ENCODE assay signal across 1 cellular context in genomic region chr16:75471723-75472634, GRCh38.
A peak's percentile ranks its signal among the peaks of the same experiment; 100 is the strongest.
TF ChIP-seq lines count a peak whose summit lies in the region.

No MANE protein-coding gene starts in this region.

TF ChIP-seq in HepG2, 621 proteins besides CTCF, POLR2A, EP300 and RAD21 (continued from another document and continues in another):
- TF ChIP-seq, protein P1, sequence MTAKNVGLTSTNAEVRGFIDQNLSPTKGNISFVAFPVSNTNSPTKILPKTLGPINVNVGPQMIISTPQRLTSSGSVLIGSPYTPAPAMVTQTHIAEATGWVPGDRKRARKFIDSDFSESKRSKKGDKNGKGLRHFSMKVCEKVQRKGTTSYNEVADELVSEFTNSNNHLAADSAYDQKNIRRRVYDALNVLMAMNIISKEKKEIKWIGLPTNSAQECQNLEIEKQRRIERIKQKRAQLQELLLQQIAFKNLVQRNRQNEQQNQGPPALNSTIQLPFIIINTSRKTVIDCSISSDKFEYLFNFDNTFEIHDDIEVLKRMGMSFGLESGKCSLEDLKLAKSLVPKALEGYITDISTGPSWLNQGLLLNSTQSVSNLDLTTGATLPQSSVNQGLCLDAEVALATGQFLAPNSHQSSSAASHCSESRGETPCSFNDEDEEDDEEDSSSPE (CRISPR knock-in tag; IDR thresholded peaks at IDR 0.05), result no peak
- TF ChIP-seq ZNF460 (CRISPR knock-in tag; IDR thresholded peaks at IDR 0.05; ENCODE audit: borderline replicate concordance) (no peak), ZBTB1 (CRISPR knock-in tag; IDR thresholded peaks at IDR 0.05; ENCODE audit: borderline replicate concordance) (no peak), ZEB1 (IDR thresholded peaks at IDR 0.05; ENCODE audit: insufficient replicate concordance, low read depth) (no peak), HOXA7 (CRISPR knock-in tag; IDR thresholded peaks at IDR 0.05) (no peak), ZNF30 (CRISPR knock-in tag; IDR thresholded peaks at IDR 0.05) (no peak), ZNF329 (CRISPR knock-in tag; IDR thresholded peaks at IDR 0.05; ENCODE audit: low read depth) (no peak), TP53 (CRISPR knock-in tag; conservative IDR thresholded peaks at IDR 0.05) (no peak), ZNF33B (CRISPR knock-in tag; IDR thresholded peaks at IDR 0.05) (no peak), CEBPG (CRISPR knock-in tag; IDR thresholded peaks at IDR 0.05) (peak; percentile 41; the same call in 1 of the 2 replicates), MXI1 (IDR thresholded peaks at IDR 0.05; ENCODE audit: borderline replicate concordance, low read depth, low read length) (no peak), SRY (CRISPR knock-in tag; IDR thresholded peaks at IDR 0.05) (no peak), ZNF383 (CRISPR knock-in tag; IDR thresholded peaks at IDR 0.05; ENCODE audit: borderline replicate concordance) (no peak), SMARCE1 (IDR thresholded peaks at IDR 0.05; ENCODE audit: borderline replicate concordance) (no peak), ZNF552 (CRISPR knock-in tag; IDR thresholded peaks at IDR 0.05; ENCODE audit: borderline replicate concordance) (no peak), ZNF232 (CRISPR knock-in tag; IDR thresholded peaks at IDR 0.05; ENCODE audit: borderline replicate concordance) (no peak), FIP1L1 (IDR thresholded peaks at IDR 0.05; ENCODE audit: borderline replicate concordance, insufficient read depth, low read depth, low read length) (no peak), CENPBD1 (CRISPR knock-in tag; IDR thresholded peaks at IDR 0.05; ENCODE audit: borderline replicate concordance, low read depth) (no peak), ZBTB20 (CRISPR knock-in tag; IDR thresholded peaks at IDR 0.05; ENCODE audit: borderline replicate concordance, low read depth) (no peak), RARG (CRISPR knock-in tag; IDR thresholded peaks at IDR 0.05; ENCODE audit: low read depth) (0 out of 2 replicates have a peak, but pooled peaks have one; percentile 68), ZBTB46 (CRISPR knock-in tag; IDR thresholded peaks at IDR 0.05; ENCODE audit: borderline replicate concordance) (no peak), ZFAT (CRISPR knock-in tag; conservative IDR thresholded peaks at IDR 0.05) (no peak), POLR2AphosphoS5 (IDR thresholded peaks at IDR 0.05; ENCODE audit: low read depth, low read length) (no peak), PHF20 (CRISPR knock-in tag; IDR thresholded peaks at IDR 0.05) (no peak), KLF12 (CRISPR knock-in tag; IDR thresholded peaks at IDR 0.05; ENCODE audit: borderline replicate concordance) (no peak), ZFP36L1 (CRISPR knock-in tag; IDR thresholded peaks at IDR 0.05) (no peak), PRPF4 (IDR thresholded peaks at IDR 0.05; ENCODE audit: low read depth, low read length, poor library complexity, severe bottlenecking) (no peak), ZNF790 (CRISPR knock-in tag; IDR thresholded peaks at IDR 0.05; ENCODE audit: borderline replicate concordance) (no peak), GMEB1 (CRISPR knock-in tag; IDR thresholded peaks at IDR 0.05; ENCODE audit: borderline replicate concordance) (no peak), DNMT1 (CRISPR knock-in tag; IDR thresholded peaks at IDR 0.05) (no peak), MTA1 (CRISPR knock-in tag; IDR thresholded peaks at IDR 0.05; ENCODE audit: borderline replicate concordance) (no peak), IRX3 (CRISPR knock-in tag; IDR thresholded peaks at IDR 0.05; ENCODE audit: borderline replicate concordance, low read depth) (no peak), NAIF1 (CRISPR knock-in tag; IDR thresholded peaks at IDR 0.05; ENCODE audit: borderline replicate concordance) (no peak), ATM (IDR thresholded peaks at IDR 0.05; ENCODE audit: borderline replicate concordance) (no peak), PCBP2 (optimal IDR thresholded peaks at IDR 0.05; ENCODE audit: low read depth, low read length, poor library complexity, severe bottlenecking) (no peak), THRA (CRISPR knock-in tag; IDR thresholded peaks at IDR 0.05; ENCODE audit: borderline replicate concordance) (no peak), ZNF616 (CRISPR knock-in tag; IDR thresholded peaks at IDR 0.05; ENCODE audit: low read depth) (no peak), BHLHE40 (IDR thresholded peaks at IDR 0.05; ENCODE audit: low read length) (no peak), ZNF24 (IDR thresholded peaks at IDR 0.05) (no peak), SATB2 (CRISPR knock-in tag; IDR thresholded peaks at IDR 0.05) (no peak), TEAD3 (CRISPR knock-in tag; optimal IDR thresholded peaks at IDR 0.05; ENCODE audit: borderline replicate concordance) (peak; percentile 71), ZNF619 (CRISPR knock-in tag; IDR thresholded peaks at IDR 0.05) (no peak), NR1H2 (CRISPR knock-in tag; IDR thresholded peaks at IDR 0.05; ENCODE audit: borderline replicate concordance, low read depth) (no peak), ZKSCAN8 (CRISPR knock-in tag; IDR thresholded peaks at IDR 0.05; ENCODE audit: borderline replicate concordance) (no peak), NFE2 (CRISPR knock-in tag; IDR thresholded peaks at IDR 0.05) (no peak)
- TF ChIP-seq, protein P2, sequence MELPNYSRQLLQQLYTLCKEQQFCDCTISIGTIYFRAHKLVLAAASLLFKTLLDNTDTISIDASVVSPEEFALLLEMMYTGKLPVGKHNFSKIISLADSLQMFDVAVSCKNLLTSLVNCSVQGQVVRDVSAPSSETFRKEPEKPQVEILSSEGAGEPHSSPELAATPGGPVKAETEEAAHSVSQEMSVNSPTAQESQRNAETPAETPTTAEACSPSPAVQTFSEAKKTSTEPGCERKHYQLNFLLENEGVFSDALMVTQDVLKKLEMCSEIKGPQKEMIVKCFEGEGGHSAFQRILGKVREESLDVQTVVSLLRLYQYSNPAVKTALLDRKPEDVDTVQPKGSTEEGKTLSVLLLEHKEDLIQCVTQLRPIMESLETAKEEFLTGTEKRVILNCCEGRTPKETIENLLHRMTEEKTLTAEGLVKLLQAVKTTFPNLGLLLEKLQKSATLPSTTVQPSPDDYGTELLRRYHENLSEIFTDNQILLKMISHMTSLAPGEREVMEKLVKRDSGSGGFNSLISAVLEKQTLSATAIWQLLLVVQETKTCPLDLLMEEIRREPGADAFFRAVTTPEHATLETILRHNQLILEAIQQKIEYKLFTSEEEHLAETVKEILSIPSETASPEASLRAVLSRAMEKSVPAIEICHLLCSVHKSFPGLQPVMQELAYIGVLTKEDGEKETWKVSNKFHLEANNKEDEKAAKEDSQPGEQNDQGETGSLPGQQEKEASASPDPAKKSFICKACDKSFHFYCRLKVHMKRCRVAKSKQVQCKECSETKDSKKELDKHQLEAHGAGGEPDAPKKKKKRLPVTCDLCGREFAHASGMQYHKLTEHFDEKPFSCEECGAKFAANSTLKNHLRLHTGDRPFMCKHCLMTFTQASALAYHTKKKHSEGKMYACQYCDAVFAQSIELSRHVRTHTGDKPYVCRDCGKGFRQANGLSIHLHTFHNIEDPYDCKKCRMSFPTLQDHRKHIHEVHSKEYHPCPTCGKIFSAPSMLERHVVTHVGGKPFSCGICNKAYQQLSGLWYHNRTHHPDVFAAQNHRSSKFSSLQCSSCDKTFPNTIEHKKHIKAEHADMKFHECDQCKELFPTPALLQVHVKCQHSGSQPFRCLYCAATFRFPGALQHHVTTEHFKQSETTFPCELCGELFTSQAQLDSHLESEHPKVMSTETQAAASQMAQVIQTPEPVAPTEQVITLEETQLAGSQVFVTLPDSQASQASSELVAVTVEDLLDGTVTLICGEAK (IDR thresholded peaks at IDR 0.05), result no peak
- TF ChIP-seq, protein P2 (CRISPR knock-in tag; IDR thresholded peaks at IDR 0.05), result no peak
- TF ChIP-seq, protein P3, sequence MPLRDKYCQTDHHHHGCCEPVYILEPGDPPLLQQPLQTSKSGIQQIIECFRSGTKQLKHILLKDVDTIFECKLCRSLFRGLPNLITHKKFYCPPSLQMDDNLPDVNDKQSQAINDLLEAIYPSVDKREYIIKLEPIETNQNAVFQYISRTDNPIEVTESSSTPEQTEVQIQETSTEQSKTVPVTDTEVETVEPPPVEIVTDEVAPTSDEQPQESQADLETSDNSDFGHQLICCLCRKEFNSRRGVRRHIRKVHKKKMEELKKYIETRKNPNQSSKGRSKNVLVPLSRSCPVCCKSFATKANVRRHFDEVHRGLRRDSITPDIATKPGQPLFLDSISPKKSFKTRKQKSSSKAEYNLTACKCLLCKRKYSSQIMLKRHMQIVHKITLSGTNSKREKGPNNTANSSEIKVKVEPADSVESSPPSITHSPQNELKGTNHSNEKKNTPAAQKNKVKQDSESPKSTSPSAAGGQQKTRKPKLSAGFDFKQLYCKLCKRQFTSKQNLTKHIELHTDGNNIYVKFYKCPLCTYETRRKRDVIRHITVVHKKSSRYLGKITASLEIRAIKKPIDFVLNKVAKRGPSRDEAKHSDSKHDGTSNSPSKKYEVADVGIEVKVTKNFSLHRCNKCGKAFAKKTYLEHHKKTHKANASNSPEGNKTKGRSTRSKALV (CRISPR knock-in tag; IDR thresholded peaks at IDR 0.05), result no peak
- TF ChIP-seq, protein P4, sequence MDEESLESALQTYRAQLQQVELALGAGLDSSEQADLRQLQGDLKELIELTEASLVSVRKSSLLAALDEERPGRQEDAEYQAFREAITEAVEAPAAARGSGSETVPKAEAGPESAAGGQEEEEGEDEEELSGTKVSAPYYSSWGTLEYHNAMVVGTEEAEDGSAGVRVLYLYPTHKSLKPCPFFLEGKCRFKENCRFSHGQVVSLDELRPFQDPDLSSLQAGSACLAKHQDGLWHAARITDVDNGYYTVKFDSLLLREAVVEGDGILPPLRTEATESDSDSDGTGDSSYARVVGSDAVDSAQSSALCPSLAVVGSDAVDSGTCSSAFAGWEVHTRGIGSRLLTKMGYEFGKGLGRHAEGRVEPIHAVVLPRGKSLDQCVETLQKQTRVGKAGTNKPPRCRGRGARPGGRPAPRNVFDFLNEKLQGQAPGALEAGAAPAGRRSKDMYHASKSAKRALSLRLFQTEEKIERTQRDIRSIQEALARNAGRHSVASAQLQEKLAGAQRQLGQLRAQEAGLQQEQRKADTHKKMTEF (CRISPR knock-in tag; IDR thresholded peaks at IDR 0.05), result peak; percentile 39; the same call in 1 of the 2 replicates
